In the genomic region with DNA sequence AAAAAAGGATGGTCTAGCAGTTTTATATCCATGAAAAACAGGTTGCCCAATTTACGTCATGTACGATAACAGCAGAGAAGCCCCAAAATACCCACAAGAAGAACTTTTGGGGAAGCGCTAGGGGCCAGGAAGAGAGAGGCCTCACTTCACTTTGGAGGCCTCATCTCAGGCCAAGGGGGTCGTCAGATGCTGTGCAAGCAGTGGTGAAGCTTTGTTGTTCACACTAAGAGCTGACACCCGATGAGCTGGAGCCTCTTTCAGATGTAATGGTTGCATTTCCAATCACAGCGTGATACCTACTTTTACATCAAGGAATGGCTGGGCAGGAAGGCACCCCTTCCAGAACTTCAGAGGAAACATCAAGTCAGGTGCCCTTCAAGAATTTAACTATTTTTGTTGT, we compare ENCODE assay signal across 1 cellular context.
TF ChIP-seq lines count a peak whose summit lies in the region.

No MANE protein-coding gene starts in this region.

TF ChIP-seq in H1, 55 proteins besides CTCF, POLR2A, EP300 and RAD21:
- TF ChIP-seq CTBP2 (IDR thresholded peaks at IDR 0.05; ENCODE audit: borderline replicate concordance, insufficient read depth, insufficient read length, low read length) (peak; percentile 43), CHD2 (IDR thresholded peaks at IDR 0.05; ENCODE audit: low read length) (no peak), GTF2F1 (IDR thresholded peaks at IDR 0.05; ENCODE audit: borderline replicate concordance, low read depth, low read length) (no peak), HDAC2 (IDR thresholded peaks at IDR 0.05; ENCODE audit: borderline replicate concordance in 1 of 2, low read depth in 2 of 2, low read length in 2 of 2) (0 out of 4 replicates have a peak, but pooled peaks of 1 of the 2 experiments have one; percentile 58), SIN3A (conservative IDR thresholded peaks at IDR 0.05 in 1 of 2, IDR thresholded peaks at IDR 0.05 in 1 of 2; ENCODE audit: low read depth in 1 of 2, low read length in 2 of 2) (no peak), KDM4A (IDR thresholded peaks at IDR 0.05; ENCODE audit: low read depth, low read length, severe bottlenecking) (no peak), JUND (IDR thresholded peaks at IDR 0.05; ENCODE audit: low read length) (no peak), RFX5 (IDR thresholded peaks at IDR 0.05; ENCODE audit: borderline replicate concordance, low read depth, low read length) (no peak), BACH1 (IDR thresholded peaks at IDR 0.05; ENCODE audit: low read length) (no peak), GABPA (IDR thresholded peaks at IDR 0.05; ENCODE audit: borderline replicate concordance, insufficient read depth, low read length) (no peak), YY1 (IDR thresholded peaks at IDR 0.05; ENCODE audit: low read depth, low read length) (no peak), BCL11A (IDR thresholded peaks at IDR 0.05; ENCODE audit: low read depth in 2 of 2, low read length in 2 of 2) (no peak), NANOG (IDR thresholded peaks at IDR 0.05; ENCODE audit: insufficient read depth, low read depth, low read length, poor library complexity, severe bottlenecking) (peak; percentile 90)
- TF ChIP-seq, protein P1, sequence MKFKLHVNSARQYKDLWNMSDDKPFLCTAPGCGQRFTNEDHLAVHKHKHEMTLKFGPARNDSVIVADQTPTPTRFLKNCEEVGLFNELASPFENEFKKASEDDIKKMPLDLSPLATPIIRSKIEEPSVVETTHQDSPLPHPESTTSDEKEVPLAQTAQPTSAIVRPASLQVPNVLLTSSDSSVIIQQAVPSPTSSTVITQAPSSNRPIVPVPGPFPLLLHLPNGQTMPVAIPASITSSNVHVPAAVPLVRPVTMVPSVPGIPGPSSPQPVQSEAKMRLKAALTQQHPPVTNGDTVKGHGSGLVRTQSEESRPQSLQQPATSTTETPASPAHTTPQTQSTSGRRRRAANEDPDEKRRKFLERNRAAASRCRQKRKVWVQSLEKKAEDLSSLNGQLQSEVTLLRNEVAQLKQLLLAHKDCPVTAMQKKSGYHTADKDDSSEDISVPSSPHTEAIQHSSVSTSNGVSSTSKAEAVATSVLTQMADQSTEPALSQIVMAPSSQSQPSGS (IDR thresholded peaks at IDR 0.05; ENCODE audit: low read length) = 0 out of 2 replicates have a peak, but pooled peaks have one; percentile 52
- TF ChIP-seq, protein P2, sequence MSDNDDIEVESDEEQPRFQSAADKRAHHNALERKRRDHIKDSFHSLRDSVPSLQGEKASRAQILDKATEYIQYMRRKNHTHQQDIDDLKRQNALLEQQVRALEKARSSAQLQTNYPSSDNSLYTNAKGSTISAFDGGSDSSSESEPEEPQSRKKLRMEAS (IDR thresholded peaks at IDR 0.05) = no peak
